12 cellular contexts compared by ENCODE assay signal in genomic region chr4:3485011-3485881, GRCh38. TPM values are rescaled to one million over a fixed set of nuclear protein-coding genes. Genes with fewer than 3 reads are reported as not detected.
DNase-seq lines count a peak whose midpoint lies in the region; FAIRE-seq and TF ChIP-seq lines count a peak whose summit lies in the region.
"Had no signal": no experiment of that assay in that cellular context is flagged by ENCODE, and none has a peak within 500 bp of the region (broad histone marks: within the 10 kb centered on the region; RNA-seq: fewer than 3 reads in every experiment).

No MANE protein-coding gene starts in this region.

- H3K27ac Mint-ChIP-seq in endothelial cell (ENCODE audit: unreplicated experiment) = no peak overlapping the region

- H3K4me1 Mint-ChIP-seq in endothelial cell (ENCODE audit: unreplicated experiment) = peaks cover 2% of the 10 kb centered on the region

- FAIRE-seq in kidney (lab: Jason Lieb, UNC) = no peak

- H3K9me3 Mint-ChIP-seq in endothelial cell (ENCODE audit: unreplicated experiment) = no peaks in the 10 kb centered on the region
- H3K9me3 Mint-ChIP-seq: neural crest cell had no signal

- DNase-seq in NOMO-1 (lab: John Stamatoyannopoulos, UW; ENCODE audit: unreplicated experiment in 2 of 2) = peak; percentile 24 to 25
- no peak for DNase-seq in NOMO-1 treated with dmso at 0.1 percent for 144 hours (lab: John Stamatoyannopoulos, UW; ENCODE audit: unreplicated experiment)
- DNase-seq in RPMI8226 = peak; percentile 39
- DNase-seq in kidney = peak; percentile 89
- DNase-seq in stomach = no peak
- DNase-seq in HuH-7 (ENCODE audit: low spot score) = no peak
- no peak for DNase-seq in esophagus squamous epithelium (lab: John Stamatoyannopoulos, UW)
- no peak for DNase-seq in endothelial cell (ENCODE audit: low spot score)
- DNase-seq: ACHN, IMR-90 had no signal

- no peak overlapping the region for H3K4me3 Mint-ChIP-seq in endothelial cell (ENCODE audit: unreplicated experiment)
- H3K4me3 Mint-ChIP-seq: neural crest cell had no signal

- H3K36me3 ChIP-seq in kidney (ENCODE audit: control insufficient read depth in 1 of 2, insufficient read depth in 2 of 2, low read length in 2 of 2) (no peaks in the 10 kb centered on the region), stomach (no peaks in the 10 kb centered on the region), esophagus squamous epithelium (no peaks in the 10 kb centered on the region)
- H3K36me3 ChIP-seq: tibial nerve had no signal

- H3K4me3 ChIP-seq in kidney (ENCODE audit: low read length in 2 of 2) (no peak overlapping the region), stomach (peak overlapping the region in 3 of 4 donors; percentile 11 to 37 (median 11)), esophagus squamous epithelium (peak overlapping the region in 2 of 4 donors; percentile 1 to 50)

- H3K27me3 Mint-ChIP-seq in endothelial cell (ENCODE audit: unreplicated experiment) = peaks cover 7% of the 10 kb centered on the region

- H3K36me3 Mint-ChIP-seq in endothelial cell (ENCODE audit: low read depth, unreplicated experiment) = no peaks in the 10 kb centered on the region

- H3K9me3 ChIP-seq in kidney (ENCODE audit: control insufficient read depth in 1 of 2, low read length in 2 of 2) (no peaks in the 10 kb centered on the region), stomach (no peaks in the 10 kb centered on the region), esophagus squamous epithelium (no peaks in the 10 kb centered on the region)
- H3K9me3 ChIP-seq: tibial nerve had no signal

- TF ChIP-seq POLR2A in stomach (IDR thresholded peaks at IDR 0.05) (no peak), esophagus squamous epithelium (IDR thresholded peaks at IDR 0.05) (no peak)

- H3K27ac ChIP-seq in kidney (ENCODE audit: low read depth in 2 of 2, low read length in 2 of 2) (peak overlapping the region; percentile 32 to 65), stomach (peak overlapping the region in 4 of 5 donors; percentile 66 to 81 (median 76)), esophagus squamous epithelium (peak overlapping the region in 1 of 4 donors; percentile 45)
- H3K27ac ChIP-seq: tibial nerve had no signal

- no peak for TF ChIP-seq EP300 in stomach (IDR thresholded peaks at IDR 0.05)

- no peak overlapping the region for H3K9ac ChIP-seq in kidney (ENCODE audit: low read length in 2 of 2)

- H3K4me1 ChIP-seq in kidney (ENCODE audit: control insufficient read depth in 1 of 2, insufficient read depth in 1 of 2, low read depth in 1 of 2, low read length in 2 of 2) = peaks cover 0 to 12% of the 10 kb centered on the region in 2 donors
- peaks cover 39 to 57% (median 53%) of the 10 kb centered on the region in 4 donors for H3K4me1 ChIP-seq in stomach
- peaks cover 24 to 52% (median 27%) of the 10 kb centered on the region in 3 donors for H3K4me1 ChIP-seq in esophagus squamous epithelium

- WGBS in stomach, 5 donors = 10 to 37% (median 12%) methylated on average over 17 to 38 of the region's 38 CpGs
- 40% methylated on average over 2 of the region's 38 CpGs; no CpG with 5 or more reads in 1 of the 2 donors for WGBS in esophagus squamous epithelium, 2 donors

- intact Hi-C loops in kidney (cut with DNase I) = no loop called here
- intact Hi-C loops in stomach (cut with DNase I; ENCODE audit: low total_unique reads) = no loop called here
- intact Hi-C loops in esophagus squamous epithelium (cut with DNase I) = no loop called here

- H3K27me3 ChIP-seq in stomach = peaks cover 0 to 84% (median 21%) of the 10 kb centered on the region in 3 donors
- H3K27me3 ChIP-seq in esophagus squamous epithelium = peaks cover 0 to 100% (median 3%) of the 10 kb centered on the region in 4 donors

- no peak for TF ChIP-seq CTCF in kidney (IDR thresholded peaks at IDR 0.05; ENCODE audit: borderline replicate concordance, extremely low read depth, insufficient read depth)
- no peak for TF ChIP-seq CTCF in stomach (IDR thresholded peaks at IDR 0.05)
- TF ChIP-seq CTCF in esophagus squamous epithelium (IDR thresholded peaks at IDR 0.05) = no peak
- no peak for TF ChIP-seq CTCF in endothelial cell (IDR thresholded peaks at IDR 0.05; ENCODE audit: unreplicated experiment)

RNA-seq across cellular contexts. Expression of gene DOK7, which starts 22.1 kb away (rescaled TPM):
- total RNA-seq in kidney (7.0 TPM), stomach (1 to 10 TPM in 3 of 5 donors, under 1 TPM in 1, not detected in 1; 0.37 to 8.1 (median 4.6) TPM), esophagus squamous epithelium (under 1 TPM in 2 of 4 donors, not detected in 2; 0.26 to 0.45 TPM), endothelial cell (ENCODE audit: unreplicated experiment) (0.69 TPM)
- polyA plus RNA-seq in kidney (ENCODE audit: insufficient read depth, low read depth, low replicate concordance) (1.2 TPM), stomach (1 to 10 TPM; 1.7 to 5.0 (median 4.3) TPM)
- total RNA-seq: IMR-90, neural crest cell had no signal
- polyA plus RNA-seq: IMR-90 had no signal

RNA-seq across cellular contexts. Expression of gene HGFAC, which starts 43.5 kb away (rescaled TPM):
- total RNA-seq in kidney (1.6 TPM), stomach (not detected), esophagus squamous epithelium (under 1 TPM in 1 of 4 donors, not detected in 3; 0.38 TPM), endothelial cell (ENCODE audit: unreplicated experiment) (2.4 TPM)
- polyA plus RNA-seq in kidney (ENCODE audit: insufficient read depth, low read depth, low replicate concordance) (0.86 TPM), stomach (1 to 10 TPM in 2 of 3 donors, under 1 TPM in 1; 0.50 to 3.4 (median 1.2) TPM)
- total RNA-seq: IMR-90, tibial nerve had no signal

RNA-seq across cellular contexts. Expression of gene LRPAP1, which starts 47.0 kb away (rescaled TPM):
- total RNA-seq in kidney (204 TPM), stomach (10 to 100 TPM; 32.5 to 92.0 (median 64.2) TPM), esophagus squamous epithelium (100 to 1,000 TPM in 3 of 4 donors, 10 to 100 TPM in 1; 76.6 to 166 (median 126) TPM), endothelial cell (ENCODE audit: unreplicated experiment) (92.2 TPM)
- polyA plus RNA-seq in kidney (ENCODE audit: insufficient read depth, low read depth, low replicate concordance) (373 TPM), stomach (10 to 100 TPM; 31.5 to 79.9 (median 41.4) TPM)

Comparison
In these comparisons a context has a peak if more than half of its experiments do, and no peak if none do; other contexts are left out.
1. DNase-seq: peak in NOMO-1 (2 of 2), RPMI8226 (single experiment) and kidney (single experiment); none in NOMO-1 treated with dmso at 0.1 percent for 144 hours (single experiment), stomach (single experiment), HuH-7 (single experiment), esophagus squamous epithelium (single experiment) and endothelial cell (single experiment).
2. H3K4me3 ChIP-seq: peak in stomach (3 of 4); none in kidney (0 of 2).